In genomic region chr11:22561283-22561682, GRCh38 we compare ENCODE assay signal across 30 cellular contexts.
"Had no signal": no experiment of that assay in that cellular context is flagged by ENCODE, and none has a peak within 500 bp of the region (broad histone marks: within the 10 kb centered on the region; RNA-seq: fewer than 3 reads in every experiment).

No MANE protein-coding gene starts in this region.

- H3K4me1 ChIP-seq: adrenal gland, ascending aorta, body of pancreas, breast epithelium, colonic mucosa had no signal

- H3K9me3 ChIP-seq: adrenal gland, ascending aorta, body of pancreas, breast epithelium, colonic mucosa had no signal

- H3K36me3 ChIP-seq: adrenal gland, ascending aorta, brain microvascular endothelial cell, breast epithelium, cardiac muscle cell, colonic mucosa had no signal

- H3K27me3 ChIP-seq: adrenal gland, ascending aorta, body of pancreas, brain microvascular endothelial cell, breast epithelium, cardiac muscle cell, colonic mucosa had no signal

- H3K4me3 ChIP-seq: adrenal gland, ascending aorta, body of pancreas, breast epithelium, cardiac muscle cell, colonic mucosa had no signal

- ATAC-seq: activated naive CD4-positive, alpha-beta T cell treated with anti-CD3 and anti-CD28 coated beads, Interleukin-2, amount 50 U/mL, for 72 hours; activated naive CD8-positive, alpha-beta T cell treated with anti-CD3 and anti-CD28 coated beads, Interleukin-2, amount 50 U/mL, for 24 hours; activated T-cell treated with anti-CD3 and anti-CD28 coated beads, Interleukin-2, amount 50 U/mL, for 72 hours; activated T-helper 17 cell treated with anti-CD3 and anti-CD28 coated beads, Interleukin-2, amount 50 U/mL, for 72 hours; body of pancreas had no signal

- DNase-seq: activated effector memory CD4-positive, alpha-beta T cell treated with anti-CD3 and anti-CD28 coated beads, Interleukin-2, amount 50 U/mL, for 16 hours; activated effector memory CD4-positive, alpha-beta T cell treated with Interleukin-2 at 50 U/mL for 16 hours; activated gamma-delta T cell; activated gamma-delta T cell treated with Interleukin-2 at 50 U/mL for 16 hours; activated naive CD4-positive, alpha-beta T cell; activated naive CD4-positive, alpha-beta T cell treated with anti-CD3 and anti-CD28 coated beads for 36 hours; activated naive CD4-positive, alpha-beta T cell treated with anti-CD3 and anti-CD28 coated beads, Interleukin-2, amount 10 ng/mL, durations not matched to agents 7 days and 5 days; activated naive CD4-positive, alpha-beta T cell treated with anti-CD3 and anti-CD28 coated beads, Interleukin-2, amount 50 U/mL, for 16 hours; activated naive CD4-positive, alpha-beta T cell treated with Interleukin-2 at 50 U/mL for 16 hours; activated naive CD8-positive, alpha-beta T cell treated with anti-CD3 and anti-CD28 coated beads for 36 hours; activated naive CD8-positive, alpha-beta T cell treated with anti-CD3 and anti-CD28 coated beads, Interleukin-2, amount 10 ng/mL, durations not matched to agents 7 days and 5 days; activated naive CD8-positive, alpha-beta T cell treated with anti-CD3 and anti-CD28 coated beads, Interleukin-2, amount 50 U/mL, for 24 hours; activated T-cell treated with anti-CD3 and anti-CD28 coated beads, Interleukin-2, amount 50 U/mL, for 48 hours; activated T-cell treated with anti-CD3 and anti-CD28 coated beads, Interleukin-2, amount 50 U/mL, for 72 hours; adrenal gland; amniotic stem cell; amygdala; anterior cingulate cortex; aorta; body of pancreas; brain microvascular endothelial cell; caudate nucleus; central memory CD4-positive, alpha-beta T cell; cerebellar nuclear complex; colonic mucosa had no signal

- H3K27ac ChIP-seq: adrenal gland, ascending aorta, body of pancreas, brain microvascular endothelial cell, breast epithelium, cardiac muscle cell, colonic mucosa had no signal
